Comparison of ENCODE assay signal across 8 cellular contexts in genomic region chr11:126062679-126063509, GRCh38. TPM values are rescaled to one million over a fixed set of nuclear protein-coding genes. Genes with fewer than 3 reads are reported as not detected.
DNase-seq lines count a peak whose midpoint lies in the region; ATAC-seq and TF ChIP-seq lines count a peak whose summit lies in the region.

TSS of gene CDON (minus strand) at chr11:126062866. CDS start at chr11:126023476, 39,390 bp downstream.

- H3K9me3 ChIP-seq in testis = no peaks in the 10 kb centered on the region

- ATAC-seq in HG02678 (IDR thresholded peaks at IDR 0.05; ENCODE audit: unreplicated experiment) (peak; percentile 97), SK-N-SH treated with all-trans-retinoic acid at 6 μM for 48 hours (peak; percentile 95)

- H3K9me3 Mint-ChIP-seq in activated naive CD8-positive, alpha-beta T cell (ENCODE audit: low read depth) = no peaks in the 10 kb centered on the region
- H3K9me3 Mint-ChIP-seq in glutamatergic neuron (ENCODE audit: unreplicated experiment) = peaks cover 5% of the 10 kb centered on the region
- H3K9me3 Mint-ChIP-seq in osteocyte (ENCODE audit: unreplicated experiment) = no peaks in the 10 kb centered on the region

- no peaks in the 10 kb centered on the region for H3K27me3 ChIP-seq in testis

- H3K27ac Mint-ChIP-seq in activated naive CD8-positive, alpha-beta T cell = peak within 1 kb of the TSS; percentile 98
- H3K27ac Mint-ChIP-seq in glutamatergic neuron (ENCODE audit: unreplicated experiment) (peak within 1 kb of the TSS; percentile 97), osteocyte (ENCODE audit: unreplicated experiment) (peak within 1 kb of the TSS; percentile 96)

- no peaks in the 10 kb centered on the region for H3K36me3 ChIP-seq in testis (ENCODE audit: low read depth, missing control alignments)

- POLR2A ChIA-PET in GM10248 (lab: Yijun Ruan, JAX) = no interaction called here

- H3K4me1 ChIP-seq in testis = peaks cover 14% of the 10 kb centered on the region

- H3K27me3 Mint-ChIP-seq in activated naive CD8-positive, alpha-beta T cell = no peaks in the 10 kb centered on the region
- peaks cover 5% of the 10 kb centered on the region for H3K27me3 Mint-ChIP-seq in glutamatergic neuron (ENCODE audit: unreplicated experiment)
- peaks cover 58% of the 10 kb centered on the region for H3K27me3 Mint-ChIP-seq in osteocyte (ENCODE audit: unreplicated experiment)

- intact Hi-C loops in testis (cut with DNase I; ENCODE audit: low total_unique reads) = no loop called here

- DNase-seq in GM10248 (ENCODE audit: extremely low spot score) (peak; percentile 98), NCI-H1105 (lab: John Stamatoyannopoulos, UW) (peak; percentile 97), glutamatergic neuron (peak; percentile 94), osteocyte (ENCODE audit: extremely low spot score, unreplicated experiment) (peak; percentile 97), testis (peak; percentile 94)

- TF ChIP-seq CTCF in GM10248 (IDR thresholded peaks at IDR 0.05; ENCODE audit: control extremely low read depth, extremely low read depth, low read depth, missing control alignments) = no peak
- TF ChIP-seq CTCF in glutamatergic neuron (IDR thresholded peaks at IDR 0.05; ENCODE audit: partially characterized antibody, unreplicated experiment) = no peak
- peak; percentile 26 for TF ChIP-seq CTCF in osteocyte (IDR thresholded peaks at IDR 0.05)
- TF ChIP-seq CTCF in testis (IDR thresholded peaks at IDR 0.05) = peak in 2 of 3 experiments; percentile 11 to 27

- H3K4me1 Mint-ChIP-seq in activated naive CD8-positive, alpha-beta T cell (ENCODE audit: low read depth) = peaks cover 7% of the 10 kb centered on the region
- H3K4me1 Mint-ChIP-seq in glutamatergic neuron (ENCODE audit: low read depth, unreplicated experiment) (peaks cover 23% of the 10 kb centered on the region), osteocyte (ENCODE audit: unreplicated experiment) (peaks cover 17% of the 10 kb centered on the region)

- H3K36me3 Mint-ChIP-seq in activated naive CD8-positive, alpha-beta T cell = no peaks in the 10 kb centered on the region
- H3K36me3 Mint-ChIP-seq in glutamatergic neuron (ENCODE audit: unreplicated experiment) = no peaks in the 10 kb centered on the region
- peaks cover 8% of the 10 kb centered on the region for H3K36me3 Mint-ChIP-seq in osteocyte (ENCODE audit: unreplicated experiment)

- WGBS in testis, 2 donors = 1 to 2% methylated on average over 21 to 55 of the region's 82 CpGs

- CTCF ChIA-PET in GM10248 (lab: Yijun Ruan, JAX) = interaction anchor here (1.3 kb wide), 1 partner anchor 127 kb away, joined by 3 read pairs; no protein-coding TSS in a partner anchor

- H3K4me3 ChIP-seq in testis = peak within 1 kb of the TSS; percentile 77 to 82

- TF ChIP-seq POLR2A in testis (IDR thresholded peaks at IDR 0.05) = no peak

- H3K4me3 Mint-ChIP-seq in activated naive CD8-positive, alpha-beta T cell = peak within 1 kb of the TSS; percentile 88
- peak within 1 kb of the TSS; percentile 99 for H3K4me3 Mint-ChIP-seq in glutamatergic neuron (ENCODE audit: unreplicated experiment)
- H3K4me3 Mint-ChIP-seq in osteocyte (ENCODE audit: unreplicated experiment) = peak within 1 kb of the TSS; percentile 82

- H3K27ac ChIP-seq in testis = peak within 1 kb of the TSS; percentile 79

TF ChIP-seq in SK-N-SH treated with all-trans-retinoic acid at 6 μM for 48 hours, 23 proteins besides CTCF, POLR2A, EP300 and RAD21:
- TF ChIP-seq CREB5 (CRISPR knock-in tag; IDR thresholded peaks at IDR 0.05; ENCODE audit: low read depth) = no peak

RNA-seq across cellular contexts. Expression of gene CDON, which starts in this region (rescaled TPM):
- 21.0 TPM for total RNA-seq in glutamatergic neuron (ENCODE audit: unreplicated experiment)
- 24.4 and 29.4 TPM in 2 replicates for total RNA-seq in osteocyte
- total RNA-seq in testis = 10 to 100 TPM; 23.9 to 27.7 TPM
- 20.6 TPM for polyA plus RNA-seq in testis (ENCODE audit: insufficient read depth, low read depth, low replicate concordance)

Comparison
In these comparisons a context has a peak if more than half of its experiments do, and no peak if none do; other contexts are left out.
1. Peak in every context shown above with its lines: DNase-seq, ATAC-seq, H3K4me3 ChIP-seq and H3K27ac ChIP-seq.
2. CTCF ChIP-seq: peak in osteocyte (single experiment) and testis (2 of 3); none in GM10248 (single experiment) and glutamatergic neuron (single experiment).